Comparison of ENCODE assay signal across 8 cellular contexts in the genomic region with DNA sequence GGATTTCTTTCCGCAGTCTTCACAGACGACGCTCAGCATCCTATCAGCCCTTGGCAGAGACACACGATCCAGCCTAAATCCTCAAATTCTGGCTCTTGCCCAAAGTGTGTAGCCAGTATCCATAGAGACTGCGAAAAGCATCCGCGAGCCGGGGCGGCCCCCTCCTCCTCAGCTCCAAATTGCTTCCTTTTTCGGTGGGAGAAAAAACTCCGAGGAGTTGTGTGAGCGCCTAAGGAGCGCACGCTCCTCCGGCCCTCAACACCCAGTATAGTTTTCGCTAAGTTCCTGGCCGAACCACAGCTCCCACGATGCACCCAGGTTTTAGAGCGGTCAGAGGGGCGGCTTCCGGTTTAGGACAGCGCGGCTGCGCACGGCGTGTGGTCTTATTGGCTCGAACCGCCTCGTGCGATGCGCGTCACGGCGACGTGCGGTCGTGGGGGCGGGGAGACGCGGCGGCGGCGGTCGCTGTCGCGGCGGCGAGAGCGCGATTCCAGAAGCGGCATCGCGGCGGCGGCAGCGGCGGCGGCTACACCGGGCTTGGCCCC. TPM values are rescaled to one million over a fixed set of nuclear protein-coding genes. Genes with fewer than 3 reads are reported as not detected.
DNase-seq lines count a peak whose midpoint lies in the region; ATAC-seq and TF ChIP-seq lines count a peak whose summit lies in the region.

TSS of gene ADIPOR2 (plus strand) at position 493 of the 545 bp plus-strand sequence. CDS start 63,274 bp downstream, outside the sequence.

- no peaks in the 10 kb centered on the region for H3K9me3 Mint-ChIP-seq in natural killer cell treated with Interleukin-12 subunit alpha and Interleukin-12 subunit beta and Interleukin-15 and Interleukin-18, amount 100 ng/mL, for 72 hours

- peaks cover 22 to 25% of the 10 kb centered on the region in 2 donors for H3K4me1 Mint-ChIP-seq in natural killer cell treated with Interleukin-12 subunit alpha and Interleukin-12 subunit beta and Interleukin-15 and Interleukin-18, amount 100 ng/mL, for 72 hours (ENCODE audit: low read depth in 2 of 2)

- H3K4me3 ChIP-seq in H7 (ENCODE audit: insufficient read depth, low read depth, low read length) (peak within 1 kb of the TSS; percentile 82), fibroblast of pulmonary artery (replicated peaks; ENCODE audit: low read depth, low read length) (peak within 1 kb of the TSS; percentile 90)

- H3K36me3 ChIP-seq in H7 (replicated peaks; ENCODE audit: control insufficient read depth, insufficient read depth, low read length), result no peaks in the 10 kb centered on the region

- H3K27me3 ChIP-seq in H7 (ENCODE audit: control insufficient read depth, insufficient read depth, low read length), result no peaks in the 10 kb centered on the region

- H3K27me3 Mint-ChIP-seq in natural killer cell treated with Interleukin-12 subunit alpha and Interleukin-12 subunit beta and Interleukin-15 and Interleukin-18, amount 100 ng/mL, for 72 hours, result peaks cover 0 to 3% of the 10 kb centered on the region in 2 donors

- peak; percentile 99 to 100 for ATAC-seq in natural killer cell treated with Interleukin-12 subunit alpha and Interleukin-12 subunit beta and Interleukin-15 and Interleukin-18, amount 100 ng/mL, for 72 hours

- TF ChIP-seq CTCF in fibroblast of pulmonary artery (IDR thresholded peaks at IDR 0.05; ENCODE audit: low read length, missing control alignments), result no peak

- no peaks in the 10 kb centered on the region for H3K36me3 Mint-ChIP-seq in natural killer cell treated with Interleukin-12 subunit alpha and Interleukin-12 subunit beta and Interleukin-15 and Interleukin-18, amount 100 ng/mL, for 72 hours

- peak within 1 kb of the TSS; percentile 94 for H3K4me3 Mint-ChIP-seq in natural killer cell treated with Interleukin-12 subunit alpha and Interleukin-12 subunit beta and Interleukin-15 and Interleukin-18, amount 100 ng/mL, for 72 hours

- peak; percentile 98 for TF ChIP-seq POLR2A in Raji (IDR thresholded peaks at IDR 0.05; ENCODE audit: insufficient read depth, low read depth, low read length)

- H3K27ac Mint-ChIP-seq in natural killer cell treated with Interleukin-12 subunit alpha and Interleukin-12 subunit beta and Interleukin-15 and Interleukin-18, amount 100 ng/mL, for 72 hours, result peak within 1 kb of the TSS; percentile 79 to 99

- DNase-seq in ELR (ENCODE audit: low read depth) (peak; percentile 98), H7 (peak; percentile 95), M059J (ENCODE audit: low read depth) (peak; percentile 96), fibroblast of pulmonary artery (ENCODE audit: low read depth) (peak; percentile 98)
- peak; percentile 93 for DNase-seq in activated T-helper 9 cell treated with anti-CD3 and anti-CD28 coated beads, Interleukin-2, amount 50 U/mL, for 16 hours (ENCODE audit: low read depth)
- DNase-seq in natural killer cell treated with Interleukin-12 subunit alpha and Interleukin-12 subunit beta and Interleukin-15 and Interleukin-18, amount 100 ng/mL, for 72 hours (ENCODE audit: low spot score), result peak; percentile 96
- DNase-seq in stimulated activated naive CD4-positive, alpha-beta T cell treated with Interleukin-2 at 50 U/mL for 16 hours (lab: John Stamatoyannopoulos, UW), result peak; percentile 93

RNA-seq across cellular contexts. Expression of gene ADIPOR2, which starts in this region (rescaled TPM):
- total RNA-seq in H7 (2014; rRNA removed; shearing (Covaris generic)), result 23.0 and 26.5 TPM in 2 replicates
- total RNA-seq in M059J (2014; rRNA removed; shearing (Covaris generic)), result 32.5 and 42.0 TPM in 2 replicates
- 10 to 100 TPM; 72.5 to 74.5 TPM for total RNA-seq in natural killer cell treated with Interleukin-12 subunit alpha and Interleukin-12 subunit beta and Interleukin-15 and Interleukin-18, amount 100 ng/mL, for 72 hours

Comparison
In these comparisons a context has a peak if more than half of its experiments do, and no peak if none do; other contexts are left out.
1. Peak in every context shown above with its lines: DNase-seq, ATAC-seq and H3K4me3 ChIP-seq.